ENCODE assay signal across 2 cellular contexts in the genomic region with DNA sequence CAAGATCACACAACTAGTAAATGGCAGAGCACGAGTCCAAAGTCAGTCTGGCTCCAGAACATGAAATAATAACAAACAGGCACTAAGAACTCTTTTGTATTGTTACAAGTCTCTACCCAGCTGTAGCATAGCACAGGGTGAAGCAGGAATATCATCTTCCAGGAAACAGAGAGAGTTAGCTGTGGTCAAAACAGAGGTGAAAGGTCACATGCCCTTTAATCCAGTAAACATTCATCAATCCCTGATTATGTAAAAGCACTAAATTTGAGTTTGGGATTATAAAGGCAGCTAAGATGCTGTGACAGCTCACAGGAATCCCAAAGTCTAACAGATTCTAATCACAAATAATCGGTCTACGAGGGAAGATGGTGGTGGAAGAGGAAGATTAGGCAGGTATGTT.
TF ChIP-seq lines count a peak whose summit lies in the region.

No MANE protein-coding gene starts in this region.

TF ChIP-seq in liver, 16 proteins besides CTCF, POLR2A, EP300 and RAD21 (continued from another document):
- no peak for TF ChIP-seq ZBTB33 (IDR thresholded peaks at IDR 0.05)
- no peak for TF ChIP-seq HNF4G (IDR thresholded peaks at IDR 0.05)
- TF ChIP-seq, protein P1, sequence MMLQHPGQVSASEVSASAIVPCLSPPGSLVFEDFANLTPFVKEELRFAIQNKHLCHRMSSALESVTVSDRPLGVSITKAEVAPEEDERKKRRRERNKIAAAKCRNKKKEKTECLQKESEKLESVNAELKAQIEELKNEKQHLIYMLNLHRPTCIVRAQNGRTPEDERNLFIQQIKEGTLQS (IDR thresholded peaks at IDR 0.05): no peak
- no peak for TF ChIP-seq FOXA1 (IDR thresholded peaks at IDR 0.05)
- TF ChIP-seq HNF4A (conservative IDR thresholded peaks at IDR 0.05): peak; percentile 24
- TF ChIP-seq GABPA (IDR thresholded peaks at IDR 0.05 in 1 of 2, conservative IDR thresholded peaks at IDR 0.05 in 1 of 2): no peak
- no peak for TF ChIP-seq MAX (IDR thresholded peaks at IDR 0.05)
- TF ChIP-seq REST (IDR thresholded peaks at IDR 0.05): no peak
- no peak for TF ChIP-seq TAF1 (conservative IDR thresholded peaks at IDR 0.05)

TF ChIP-seq in HepG2, 621 proteins besides CTCF, POLR2A, EP300 and RAD21 (continued from another document):
- TF ChIP-seq SP4 (CRISPR knock-in tag; IDR thresholded peaks at IDR 0.05) (no peak), ZSCAN21 (CRISPR knock-in tag; IDR thresholded peaks at IDR 0.05; ENCODE audit: borderline replicate concordance) (no peak), ZNF282 (IDR thresholded peaks at IDR 0.05; ENCODE audit: partially characterized antibody) (no peak), ZBTB7B (CRISPR knock-in tag; IDR thresholded peaks at IDR 0.05) (no peak), TOE1 (CRISPR knock-in tag; IDR thresholded peaks at IDR 0.05) (no peak)
- TF ChIP-seq, protein P2, sequence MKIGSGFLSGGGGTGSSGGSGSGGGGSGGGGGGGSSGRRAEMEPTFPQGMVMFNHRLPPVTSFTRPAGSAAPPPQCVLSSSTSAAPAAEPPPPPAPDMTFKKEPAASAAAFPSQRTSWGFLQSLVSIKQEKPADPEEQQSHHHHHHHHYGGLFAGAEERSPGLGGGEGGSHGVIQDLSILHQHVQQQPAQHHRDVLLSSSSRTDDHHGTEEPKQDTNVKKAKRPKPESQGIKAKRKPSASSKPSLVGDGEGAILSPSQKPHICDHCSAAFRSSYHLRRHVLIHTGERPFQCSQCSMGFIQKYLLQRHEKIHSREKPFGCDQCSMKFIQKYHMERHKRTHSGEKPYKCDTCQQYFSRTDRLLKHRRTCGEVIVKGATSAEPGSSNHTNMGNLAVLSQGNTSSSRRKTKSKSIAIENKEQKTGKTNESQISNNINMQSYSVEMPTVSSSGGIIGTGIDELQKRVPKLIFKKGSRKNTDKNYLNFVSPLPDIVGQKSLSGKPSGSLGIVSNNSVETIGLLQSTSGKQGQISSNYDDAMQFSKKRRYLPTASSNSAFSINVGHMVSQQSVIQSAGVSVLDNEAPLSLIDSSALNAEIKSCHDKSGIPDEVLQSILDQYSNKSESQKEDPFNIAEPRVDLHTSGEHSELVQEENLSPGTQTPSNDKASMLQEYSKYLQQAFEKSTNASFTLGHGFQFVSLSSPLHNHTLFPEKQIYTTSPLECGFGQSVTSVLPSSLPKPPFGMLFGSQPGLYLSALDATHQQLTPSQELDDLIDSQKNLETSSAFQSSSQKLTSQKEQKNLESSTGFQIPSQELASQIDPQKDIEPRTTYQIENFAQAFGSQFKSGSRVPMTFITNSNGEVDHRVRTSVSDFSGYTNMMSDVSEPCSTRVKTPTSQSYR (CRISPR knock-in tag; IDR thresholded peaks at IDR 0.05; ENCODE audit: borderline replicate concordance): no peak
